1 cellular context compared by ENCODE assay signal in the genomic region with DNA sequence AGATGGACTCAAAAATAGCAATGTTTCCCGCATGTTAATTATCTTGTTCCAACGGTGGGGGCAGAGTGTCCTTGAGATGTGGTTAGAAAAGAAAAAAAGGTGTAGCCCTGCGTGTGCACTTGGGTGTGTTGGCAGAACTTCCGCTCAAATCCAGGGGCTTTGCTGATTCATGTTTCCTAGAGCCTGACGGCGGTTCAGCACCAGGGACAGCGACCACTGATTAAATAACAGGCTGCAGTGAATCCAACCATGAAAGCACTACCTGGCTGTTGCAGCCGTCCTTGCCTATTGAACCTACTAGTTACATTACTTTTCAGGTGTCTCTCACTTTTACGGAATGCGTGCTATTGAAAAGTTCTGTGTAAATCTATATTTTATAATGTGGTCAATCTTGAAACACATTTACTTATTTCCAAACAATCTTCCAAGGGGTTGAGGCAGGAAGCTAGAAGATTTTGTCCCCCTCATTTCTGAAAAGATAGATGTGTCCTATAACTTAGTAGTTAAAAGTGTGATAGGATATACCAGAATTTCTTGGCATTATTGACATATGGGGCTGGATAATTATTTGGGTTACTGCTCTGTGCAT.
TF ChIP-seq lines count a peak whose summit lies in the region.

No MANE protein-coding gene starts in this region.

TF ChIP-seq in GM23338, 12 proteins besides CTCF, POLR2A, EP300 and RAD21 (continued from another document):
- TF ChIP-seq, protein P1, sequence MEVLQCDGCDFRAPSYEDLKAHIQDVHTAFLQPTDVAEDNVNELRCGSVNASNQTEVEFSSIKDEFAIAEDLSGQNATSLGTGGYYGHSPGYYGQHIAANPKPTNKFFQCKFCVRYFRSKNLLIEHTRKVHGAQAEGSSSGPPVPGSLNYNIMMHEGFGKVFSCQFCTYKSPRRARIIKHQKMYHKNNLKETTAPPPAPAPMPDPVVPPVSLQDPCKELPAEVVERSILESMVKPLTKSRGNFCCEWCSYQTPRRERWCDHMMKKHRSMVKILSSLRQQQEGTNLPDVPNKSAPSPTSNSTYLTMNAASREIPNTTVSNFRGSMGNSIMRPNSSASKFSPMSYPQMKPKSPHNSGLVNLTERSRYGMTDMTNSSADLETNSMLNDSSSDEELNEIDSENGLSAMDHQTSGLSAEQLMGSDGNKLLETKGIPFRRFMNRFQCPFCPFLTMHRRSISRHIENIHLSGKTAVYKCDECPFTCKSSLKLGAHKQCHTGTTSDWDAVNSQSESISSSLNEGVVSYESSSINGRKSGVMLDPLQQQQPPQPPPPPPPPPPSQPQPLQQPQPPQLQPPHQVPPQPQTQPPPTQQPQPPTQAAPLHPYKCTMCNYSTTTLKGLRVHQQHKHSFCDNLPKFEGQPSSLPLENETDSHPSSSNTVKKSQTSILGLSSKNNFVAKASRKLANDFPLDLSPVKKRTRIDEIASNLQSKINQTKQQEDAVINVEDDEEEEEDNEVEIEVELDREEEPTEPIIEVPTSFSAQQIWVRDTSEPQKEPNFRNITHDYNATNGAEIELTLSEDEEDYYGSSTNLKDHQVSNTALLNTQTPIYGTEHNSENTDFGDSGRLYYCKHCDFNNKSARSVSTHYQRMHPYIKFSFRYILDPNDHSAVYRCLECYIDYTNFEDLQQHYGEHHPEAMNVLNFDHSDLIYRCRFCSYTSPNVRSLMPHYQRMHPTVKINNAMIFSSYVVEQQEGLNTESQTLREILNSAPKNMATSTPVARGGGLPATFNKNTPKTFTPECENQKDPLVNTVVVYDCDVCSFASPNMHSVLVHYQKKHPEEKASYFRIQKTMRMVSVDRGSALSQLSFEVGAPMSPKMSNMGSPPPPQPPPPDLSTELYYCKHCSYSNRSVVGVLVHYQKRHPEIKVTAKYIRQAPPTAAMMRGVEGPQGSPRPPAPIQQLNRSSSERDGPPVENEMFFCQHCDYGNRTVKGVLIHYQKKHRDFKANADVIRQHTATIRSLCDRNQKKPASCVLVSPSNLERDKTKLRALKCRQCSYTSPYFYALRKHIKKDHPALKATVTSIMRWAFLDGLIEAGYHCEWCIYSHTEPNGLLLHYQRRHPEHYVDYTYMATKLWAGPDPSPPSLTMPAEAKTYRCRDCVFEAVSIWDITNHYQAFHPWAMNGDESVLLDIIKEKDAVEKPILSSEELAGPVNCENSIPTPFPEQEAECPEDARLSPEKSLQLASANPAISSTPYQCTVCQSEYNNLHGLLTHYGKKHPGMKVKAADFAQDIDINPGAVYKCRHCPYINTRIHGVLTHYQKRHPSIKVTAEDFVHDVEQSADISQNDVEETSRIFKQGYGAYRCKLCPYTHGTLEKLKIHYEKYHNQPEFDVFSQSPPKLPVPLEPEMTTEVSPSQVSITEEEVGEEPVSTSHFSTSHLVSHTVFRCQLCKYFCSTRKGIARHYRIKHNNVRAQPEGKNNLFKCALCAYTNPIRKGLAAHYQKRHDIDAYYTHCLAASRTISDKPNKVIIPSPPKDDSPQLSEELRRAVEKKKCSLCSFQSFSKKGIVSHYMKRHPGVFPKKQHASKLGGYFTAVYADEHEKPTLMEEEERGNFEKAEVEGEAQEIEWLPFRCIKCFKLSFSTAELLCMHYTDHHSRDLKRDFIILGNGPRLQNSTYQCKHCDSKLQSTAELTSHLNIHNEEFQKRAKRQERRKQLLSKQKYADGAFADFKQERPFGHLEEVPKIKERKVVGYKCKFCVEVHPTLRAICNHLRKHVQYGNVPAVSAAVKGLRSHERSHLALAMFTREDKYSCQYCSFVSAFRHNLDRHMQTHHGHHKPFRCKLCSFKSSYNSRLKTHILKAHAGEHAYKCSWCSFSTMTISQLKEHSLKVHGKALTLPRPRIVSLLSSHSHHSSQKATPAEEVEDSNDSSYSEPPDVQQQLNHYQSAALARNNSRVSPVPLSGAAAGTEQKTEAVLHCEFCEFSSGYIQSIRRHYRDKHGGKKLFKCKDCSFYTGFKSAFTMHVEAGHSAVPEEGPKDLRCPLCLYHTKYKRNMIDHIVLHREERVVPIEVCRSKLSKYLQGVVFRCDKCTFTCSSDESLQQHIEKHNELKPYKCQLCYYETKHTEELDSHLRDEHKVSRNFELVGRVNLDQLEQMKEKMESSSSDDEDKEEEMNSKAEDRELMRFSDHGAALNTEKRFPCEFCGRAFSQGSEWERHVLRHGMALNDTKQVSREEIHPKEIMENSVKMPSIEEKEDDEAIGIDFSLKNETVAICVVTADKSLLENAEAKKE (CRISPR knock-in tag; IDR thresholded peaks at IDR 0.05), result peak; percentile 21; the same call in 1 of the 2 replicates
- TF ChIP-seq POLR2AphosphoS5 (IDR thresholded peaks at IDR 0.05; ENCODE audit: low read depth) (no peak), CREB1 (CRISPR knock-in tag; IDR thresholded peaks at IDR 0.05; ENCODE audit: low read depth) (0 out of 2 replicates have a peak, but pooled peaks have one; percentile 16), STAT1 (IDR thresholded peaks at IDR 0.05; ENCODE audit: unreplicated experiment) (no peak), EZH2 (IDR thresholded peaks at IDR 0.05; ENCODE audit: low read depth, unreplicated experiment) (no peak)
- TF ChIP-seq, protein P2, sequence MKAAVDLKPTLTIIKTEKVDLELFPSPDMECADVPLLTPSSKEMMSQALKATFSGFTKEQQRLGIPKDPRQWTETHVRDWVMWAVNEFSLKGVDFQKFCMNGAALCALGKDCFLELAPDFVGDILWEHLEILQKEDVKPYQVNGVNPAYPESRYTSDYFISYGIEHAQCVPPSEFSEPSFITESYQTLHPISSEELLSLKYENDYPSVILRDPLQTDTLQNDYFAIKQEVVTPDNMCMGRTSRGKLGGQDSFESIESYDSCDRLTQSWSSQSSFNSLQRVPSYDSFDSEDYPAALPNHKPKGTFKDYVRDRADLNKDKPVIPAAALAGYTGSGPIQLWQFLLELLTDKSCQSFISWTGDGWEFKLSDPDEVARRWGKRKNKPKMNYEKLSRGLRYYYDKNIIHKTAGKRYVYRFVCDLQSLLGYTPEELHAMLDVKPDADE (IDR thresholded peaks at IDR 0.05), result no peak
TF ChIP-seq in GM23338: peak in this region for 3.
